Comparison of ENCODE assay signal across 1 cellular context in the genomic region with DNA sequence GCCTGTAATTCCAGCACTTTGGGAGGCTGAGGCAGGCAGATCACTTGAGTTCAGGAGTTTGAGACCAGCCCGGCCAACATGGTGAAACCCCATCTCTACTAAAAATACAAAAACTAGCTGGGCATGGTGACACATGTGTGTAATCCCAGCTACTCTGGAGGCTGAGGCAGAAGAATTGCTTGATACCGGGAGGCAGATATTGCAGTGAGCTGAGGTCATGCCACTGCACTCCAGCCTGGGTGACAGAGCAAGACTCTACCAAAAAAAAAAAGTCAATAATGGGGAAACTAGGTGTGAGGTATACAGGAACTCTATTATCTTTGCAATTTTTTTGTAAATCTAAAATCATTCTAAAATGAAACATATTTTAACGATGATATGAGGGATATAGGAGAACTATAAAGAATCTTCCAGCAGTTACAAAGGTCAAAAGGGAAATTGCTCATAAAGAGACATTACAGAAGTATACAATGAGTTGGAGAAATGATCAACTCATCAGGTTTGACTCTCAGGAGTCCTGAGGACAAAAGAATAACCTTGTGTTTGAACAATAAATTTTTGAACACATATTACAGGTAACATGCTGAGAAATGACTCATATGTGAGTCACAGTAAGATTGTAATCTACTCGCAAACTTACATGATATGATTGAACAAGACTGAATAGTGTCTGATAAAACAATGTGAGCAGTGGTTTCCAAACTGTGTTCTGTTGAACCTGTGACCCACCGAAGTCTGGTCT.
TF ChIP-seq lines count a peak whose summit lies in the region.

No MANE protein-coding gene starts in this region.

TF ChIP-seq in HEK293, 187 proteins besides CTCF, POLR2A, EP300 and RAD21 (continued from another document):
- TF ChIP-seq, protein P1, sequence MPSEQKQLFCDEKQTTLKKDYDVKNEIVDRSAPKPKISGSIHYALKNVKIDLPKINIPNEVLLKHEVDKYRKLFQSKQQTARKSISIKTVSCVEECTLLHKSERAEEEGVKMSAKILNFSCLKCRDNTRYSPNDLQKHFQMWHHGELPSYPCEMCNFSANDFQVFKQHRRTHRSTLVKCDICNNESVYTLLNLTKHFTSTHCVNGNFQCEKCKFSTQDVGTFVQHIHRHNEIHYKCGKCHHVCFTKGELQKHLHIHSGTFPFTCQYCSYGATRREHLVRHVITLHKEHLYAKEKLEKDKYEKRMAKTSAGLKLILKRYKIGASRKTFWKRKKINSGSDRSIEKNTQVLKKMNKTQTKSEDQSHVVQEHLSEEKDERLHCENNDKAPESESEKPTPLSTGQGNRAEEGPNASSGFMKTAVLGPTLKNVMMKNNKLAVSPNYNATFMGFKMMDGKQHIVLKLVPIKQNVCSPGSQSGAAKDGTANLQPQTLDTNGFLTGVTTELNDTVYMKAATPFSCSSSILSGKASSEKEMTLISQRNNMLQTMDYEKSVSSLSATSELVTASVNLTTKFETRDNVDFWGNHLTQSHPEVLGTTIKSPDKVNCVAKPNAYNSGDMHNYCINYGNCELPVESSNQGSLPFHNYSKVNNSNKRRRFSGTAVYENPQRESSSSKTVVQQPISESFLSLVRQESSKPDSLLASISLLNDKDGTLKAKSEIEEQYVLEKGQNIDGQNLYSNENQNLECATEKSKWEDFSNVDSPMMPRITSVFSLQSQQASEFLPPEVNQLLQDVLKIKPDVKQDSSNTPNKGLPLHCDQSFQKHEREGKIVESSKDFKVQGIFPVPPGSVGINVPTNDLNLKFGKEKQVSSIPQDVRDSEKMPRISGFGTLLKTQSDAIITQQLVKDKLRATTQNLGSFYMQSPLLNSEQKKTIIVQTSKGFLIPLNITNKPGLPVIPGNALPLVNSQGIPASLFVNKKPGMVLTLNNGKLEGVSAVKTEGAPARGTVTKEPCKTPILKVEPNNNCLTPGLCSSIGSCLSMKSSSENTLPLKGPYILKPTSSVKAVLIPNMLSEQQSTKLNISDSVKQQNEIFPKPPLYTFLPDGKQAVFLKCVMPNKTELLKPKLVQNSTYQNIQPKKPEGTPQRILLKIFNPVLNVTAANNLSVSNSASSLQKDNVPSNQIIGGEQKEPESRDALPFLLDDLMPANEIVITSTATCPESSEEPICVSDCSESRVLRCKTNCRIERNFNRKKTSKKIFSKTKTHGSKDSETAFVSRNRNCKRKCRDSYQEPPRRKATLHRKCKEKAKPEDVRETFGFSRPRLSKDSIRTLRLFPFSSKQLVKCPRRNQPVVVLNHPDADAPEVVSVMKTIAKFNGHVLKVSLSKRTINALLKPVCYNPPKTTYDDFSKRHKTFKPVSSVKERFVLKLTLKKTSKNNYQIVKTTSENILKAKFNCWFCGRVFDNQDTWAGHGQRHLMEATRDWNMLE (tag by site-specific recombination; conservative IDR thresholded peaks at IDR 0.05; ENCODE audit: low read depth): 0 out of 2 replicates have a peak, but pooled peaks have one; percentile 41
- TF ChIP-seq, protein P2, sequence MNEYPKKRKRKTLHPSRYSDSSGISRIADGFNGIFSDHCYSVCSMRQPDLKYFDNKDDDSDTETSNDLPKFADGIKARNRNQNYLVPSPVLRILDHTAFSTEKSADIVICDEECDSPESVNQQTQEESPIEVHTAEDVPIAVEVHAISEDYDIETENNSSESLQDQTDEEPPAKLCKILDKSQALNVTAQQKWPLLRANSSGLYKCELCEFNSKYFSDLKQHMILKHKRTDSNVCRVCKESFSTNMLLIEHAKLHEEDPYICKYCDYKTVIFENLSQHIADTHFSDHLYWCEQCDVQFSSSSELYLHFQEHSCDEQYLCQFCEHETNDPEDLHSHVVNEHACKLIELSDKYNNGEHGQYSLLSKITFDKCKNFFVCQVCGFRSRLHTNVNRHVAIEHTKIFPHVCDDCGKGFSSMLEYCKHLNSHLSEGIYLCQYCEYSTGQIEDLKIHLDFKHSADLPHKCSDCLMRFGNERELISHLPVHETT (tag by site-specific recombination; IDR thresholded peaks at IDR 0.05): peak; percentile 78
- TF ChIP-seq ZBTB21 (tag by site-specific recombination; IDR thresholded peaks at IDR 0.05) (0 out of 2 replicates have a peak, but pooled peaks have one; percentile 10), KLF10 (tag by site-specific recombination; IDR thresholded peaks at IDR 0.05) (peak; percentile 45; the same call in 1 of the 2 replicates), ZNF184 (tag by site-specific recombination; IDR thresholded peaks at IDR 0.05) (peak; percentile 80), ZNF175 (tag by site-specific recombination; IDR thresholded peaks at IDR 0.05) (no peak), ZNF335 (tag by site-specific recombination; conservative IDR thresholded peaks at IDR 0.05) (peak; percentile 38; the same call in 1 of the 2 replicates), SP7 (tag by site-specific recombination; IDR thresholded peaks at IDR 0.05) (peak; percentile 88), SCRT2 (tag by site-specific recombination; IDR thresholded peaks at IDR 0.05) (0 out of 2 replicates have a peak, but pooled peaks have one; percentile 34), ZNF660 (tag by site-specific recombination; IDR thresholded peaks at IDR 0.05) (peak; percentile 57), GLIS1 (tag by site-specific recombination; IDR thresholded peaks at IDR 0.05) (0 out of 2 replicates have a peak, but pooled peaks have one; percentile 13)
